ENCODE assay signal across 26 cellular contexts in genomic region chr2:70706026-70706795, GRCh38.
DNase-seq lines count a peak whose midpoint lies in the region; ATAC-seq, FAIRE-seq and TF ChIP-seq lines count a peak whose summit lies in the region.
"Had no signal": no experiment of that assay in that cellular context is flagged by ENCODE, and none has a peak within 500 bp of the region (broad histone marks: within the 10 kb centered on the region; RNA-seq: fewer than 3 reads in every experiment).

No MANE protein-coding gene starts in this region.

- no peak overlapping the region for H3K27ac Mint-ChIP-seq in activated CD8-positive, alpha-beta memory T cell treated with anti-CD3 and anti-CD28 coated beads, Interleukin-2, amount 10 ng/mL, durations not matched to agents 7 days and 5 days
- H3K27ac Mint-ChIP-seq in GM23338 = peak overlapping the region; percentile 70; the same call in 1 of the 2 replicates

- H3K27me3 ChIP-seq in GM23338 (ENCODE audit: insufficient read depth) (no peaks in the 10 kb centered on the region), H1 (replicated peaks in 1 of 4; ENCODE audit: control insufficient read depth in 3 of 4, extremely low read depth in 1 of 4, insufficient read depth in 3 of 4, low read length in 3 of 4) (no peaks in the 10 kb centered on the region)
- H3K27me3 ChIP-seq: BE2C, MG63 had no signal

- H3K9me3 ChIP-seq in H1 (ENCODE audit: insufficient read depth in 2 of 2, low read depth in 1 of 2, low read length in 1 of 2) = no peaks in the 10 kb centered on the region
- H3K9me3 ChIP-seq: BE2C, MG63, SJCRH30 had no signal

- peaks cover 2% of the 10 kb centered on the region for H3K4me1 Mint-ChIP-seq in activated CD8-positive, alpha-beta memory T cell treated with anti-CD3 and anti-CD28 coated beads, Interleukin-2, amount 10 ng/mL, durations not matched to agents 7 days and 5 days
- H3K4me1 Mint-ChIP-seq in GM23338 = peaks cover 45% of the 10 kb centered on the region

- no peak overlapping the region; the same call in 1 of the 2 replicates for H3K27ac ChIP-seq in GM23338 (ENCODE audit: low read depth)
- H3K27ac ChIP-seq in H1 (ENCODE audit: low read depth, low read length) = no peak overlapping the region
- H3K27ac ChIP-seq: SJCRH30 had no signal

- no peak overlapping the region for H2BK20ac ChIP-seq in H1 (ENCODE audit: low read length)

- H3K79me1 ChIP-seq in H1 (ENCODE audit: low read depth, low read length) = peaks cover 8% of the 10 kb centered on the region

- no peak overlapping the region for H2BK15ac ChIP-seq in H1 (ENCODE audit: low read length)

- H4K20me1 ChIP-seq in GM23338 (replicated peaks; ENCODE audit: insufficient read depth) (peaks cover 25% of the 10 kb centered on the region), H1 (replicated peaks in 1 of 2; ENCODE audit: control insufficient read depth in 1 of 2, insufficient read depth in 2 of 2, low read length in 2 of 2) (peaks cover 5 to 14% of the 10 kb centered on the region in 2 experiments)

- 0 out of 2 replicates have a peak, but pooled peaks cover 4% of the 10 kb centered on the region for H3K9me2 ChIP-seq in GM23338 (ENCODE audit: insufficient read depth)

- H3K4me1 ChIP-seq in GM23338 (ENCODE audit: insufficient read depth) = peaks cover 11% of the 10 kb centered on the region
- H3K4me1 ChIP-seq in H1 (replicated peaks in 1 of 4; ENCODE audit: control insufficient read depth in 3 of 4, insufficient read depth in 4 of 4, low read length in 3 of 4) = peaks cover 0 to 8% (median 1%) of the 10 kb centered on the region in 4 experiments; a peak in 5 of 7 replicates
- H3K4me1 ChIP-seq: BE2C, SJCRH30 had no signal

- no peak overlapping the region for H2AK5ac ChIP-seq in H1 (ENCODE audit: low read depth, low read length)

- H2BK5ac ChIP-seq in H1 (ENCODE audit: low read depth, low read length) = 0 out of 2 replicates have a peak overlapping the region, but pooled peaks have one; percentile 22

- H4K8ac ChIP-seq in H1 (ENCODE audit: extremely low read depth, insufficient read depth, low read length) = no peak overlapping the region

- no peak overlapping the region for H3K18ac ChIP-seq in H1 (ENCODE audit: extremely low read depth, low read length)

- H3K4me2 ChIP-seq in GM23338 (no peak overlapping the region), H1 (ENCODE audit: insufficient read depth in 1 of 2, low read depth in 2 of 2, low read length in 2 of 2) (no peak overlapping the region)

- H3K79me2 ChIP-seq in GM23338 (replicated peaks; ENCODE audit: insufficient read depth) (peaks cover 33% of the 10 kb centered on the region), H1 (ENCODE audit: control insufficient read depth in 1 of 2, insufficient read depth in 2 of 2, low read length in 2 of 2) (peaks cover 0 to 25% of the 10 kb centered on the region in 2 experiments; a peak in 2 of 4 replicates)

- H3K9ac ChIP-seq in H1 (replicated peaks in 1 of 4; ENCODE audit: extremely low read depth in 1 of 4, low read depth in 3 of 4, low read length in 3 of 4) = no peak overlapping the region

- TF ChIP-seq RAD21 in H1 (IDR thresholded peaks at IDR 0.05 in 1 of 2, conservative IDR thresholded peaks at IDR 0.05 in 1 of 2; ENCODE audit: low read depth in 2 of 2, low read length in 2 of 2) = peak; percentile 36 to 48; a peak in 2 of 4 replicates

- H3K56ac ChIP-seq in H1 (replicated peaks; ENCODE audit: insufficient read length, low read depth, low read length) = no peak overlapping the region

- H3K9me3 Mint-ChIP-seq in activated CD8-positive, alpha-beta memory T cell treated with anti-CD3 and anti-CD28 coated beads, Interleukin-2, amount 10 ng/mL, durations not matched to agents 7 days and 5 days (ENCODE audit: low read depth) = no peaks in the 10 kb centered on the region
- H3K9me3 Mint-ChIP-seq in GM23338 = no peaks in the 10 kb centered on the region

- H3K36me3 Mint-ChIP-seq in activated CD8-positive, alpha-beta memory T cell treated with anti-CD3 and anti-CD28 coated beads, Interleukin-2, amount 10 ng/mL, durations not matched to agents 7 days and 5 days = no peaks in the 10 kb centered on the region
- H3K36me3 Mint-ChIP-seq in GM23338 (ENCODE audit: low read depth) = peaks cover 62% of the 10 kb centered on the region

- H3F3A ChIP-seq in GM23338 (replicated peaks; ENCODE audit: low read depth) = no peaks in the 10 kb centered on the region

- TF ChIP-seq POLR2A in H1 (IDR thresholded peaks at IDR 0.05; ENCODE audit: control extremely low read depth in 1 of 2, low read depth in 2 of 2, low read length in 2 of 2) = no peak

- FAIRE-seq in H1 (lab: Jason Lieb, UNC) = no peak
- FAIRE-seq: GM12891 had no signal

- peaks cover 2% of the 10 kb centered on the region for H3K27me3 Mint-ChIP-seq in activated CD8-positive, alpha-beta memory T cell treated with anti-CD3 and anti-CD28 coated beads, Interleukin-2, amount 10 ng/mL, durations not matched to agents 7 days and 5 days
- peaks cover 7% of the 10 kb centered on the region for H3K27me3 Mint-ChIP-seq in GM23338 (ENCODE audit: insufficient read depth, low read depth, poor library complexity)

- no peak overlapping the region for H3K4ac ChIP-seq in H1 (replicated peaks; ENCODE audit: insufficient read length, low read depth, low read length)

- DNase-seq in activated CD8-positive, alpha-beta memory T cell treated with anti-CD3 and anti-CD28 coated beads, Interleukin-2, amount 10 ng/mL, durations not matched to agents 7 days and 5 days = peak; percentile 29
- no peak for DNase-seq in activated CD8-positive, alpha-beta memory T cell treated with anti-CD3 and anti-CD28 coated beads, Interleukin-2, amount 50 U/mL, for 4 hours
- DNase-seq in GM23338 (ENCODE audit: low spot score) (no peak), H1 (ENCODE audit: low read depth in 1 of 2, low spot score in 2 of 2) (no peak), mesenteric fat pad (ENCODE audit: low spot score) (peak; percentile 75), GM13977 (ENCODE audit: low spot score) (no peak)
- DNase-seq in central memory CD4-positive, alpha-beta T cell = no peak
- no peak for DNase-seq in activated CD4-positive, alpha-beta T cell treated with anti-CD3 and anti-CD28 coated beads for 1 hour
- DNase-seq: 8988T; ACHN; BE2C; Calu3; DMS79 treated with DMSO at 0.1 percent for 48 hours; GF-D8; HCEC 1CT; KBM-7; MG63; NCI-H2029; NCI-H446; NCI-H526; NCI-H82; NK-92 treated with Interleukin-12 subunit alpha and Interleukin-12 subunit beta, amount 100 ng/mL, for 24 hours; PC-3; SJCRH30 had no signal

- no peak overlapping the region for H2BK120ac ChIP-seq in H1 (replicated peaks; ENCODE audit: low read depth, low read length)

- H3K23me2 ChIP-seq in H1 (ENCODE audit: low read depth, low read length) = no peaks in the 10 kb centered on the region

- no peak overlapping the region for H3K4me3 ChIP-seq in GM23338
- H3K4me3 ChIP-seq in H1 (ENCODE audit: extremely low read depth in 1 of 4, insufficient read depth in 2 of 4, low read depth in 3 of 4, low read length in 4 of 4) = no peak overlapping the region
- H3K4me3 ChIP-seq: MG63, SJCRH30 had no signal

- ATAC-seq in activated CD8-positive, alpha-beta memory T cell treated with anti-CD3 and anti-CD28 coated beads, Interleukin-2, amount 10 ng/mL, durations not matched to agents 7 days and 5 days = no peak
- peak; percentile 46 for ATAC-seq in GM23338
- ATAC-seq: PC-3, Right ventricle myocardium inferior had no signal

- H2AFZ ChIP-seq in GM23338 (no peak overlapping the region), H1 (ENCODE audit: low read length) (no peak overlapping the region)

- TF ChIP-seq EP300 in H1 (IDR thresholded peaks at IDR 0.05; ENCODE audit: borderline replicate concordance in 1 of 2, low read depth in 2 of 2, low read length in 2 of 2) = no peak

- POLR2A ChIA-PET in H1 (lab: Charles Lee; ENCODE audit: partially characterized antibody) = interaction anchor here (1.4 kb wide), 2 partner anchors 9 to 13 kb away, joined by 4 to 6 read pairs; no protein-coding TSS in a partner anchor

- H3K14ac ChIP-seq in H1 (ENCODE audit: insufficient read length) = no peak overlapping the region

- H2BK12ac ChIP-seq in H1 (ENCODE audit: low read depth, low read length) = no peak overlapping the region

- H4K5ac ChIP-seq in H1 (ENCODE audit: insufficient read length, low read depth, low read length) = no peak overlapping the region

- H3K4me3 Mint-ChIP-seq in activated CD8-positive, alpha-beta memory T cell treated with anti-CD3 and anti-CD28 coated beads, Interleukin-2, amount 10 ng/mL, durations not matched to agents 7 days and 5 days = no peak overlapping the region
- no peak overlapping the region for H3K4me3 Mint-ChIP-seq in GM23338

- H3K36me3 ChIP-seq in GM23338 (ENCODE audit: insufficient read depth) = peaks cover 10% of the 10 kb centered on the region; the same call in 1 of the 2 replicates
- H3K36me3 ChIP-seq in H1 (ENCODE audit: control insufficient read depth in 2 of 4, insufficient read depth in 4 of 4, low read length in 3 of 4) = peaks cover 0 to 6% (median 4%) of the 10 kb centered on the region in 4 experiments; a peak in 4 of 8 replicates
- H3K36me3 ChIP-seq: BE2C, MG63, SJCRH30 had no signal

- in situ Hi-C loops in GM13977 (cut with MboI; ENCODE audit: low pct_unique_long_range_greater_than_20kb, low sequenced_read_pairs, unreplicated experiment) = loop anchor here (25.0 kb wide), 1 partner anchor 94 kb away; no protein-coding TSS in a partner anchor

- TF ChIP-seq CTCF in GM23338 (conservative IDR thresholded peaks at IDR 0.05; ENCODE audit: low read depth in 2 of 2) (peak; percentile 30 to 43; a peak in 3 of 4 replicates), H1 (IDR thresholded peaks at IDR 0.05; ENCODE audit: control extremely low read depth in 1 of 3, insufficient read depth in 1 of 3, low read depth in 1 of 3, low read length in 3 of 3) (peak; percentile 13 to 25 (median 24); a peak in 2 of 4 replicates), GM13977 (IDR thresholded peaks at IDR 0.05; ENCODE audit: extremely low read depth, insufficient read depth, missing control alignments) (no peak)

- no peak overlapping the region for H3K23ac ChIP-seq in H1 (ENCODE audit: insufficient read length)

- CTCF ChIA-PET in activated CD8-positive, alpha-beta memory T cell treated with anti-CD3 and anti-CD28 coated beads, Interleukin-2, amount 10 ng/mL, durations not matched to agents 7 days and 5 days (lab: Charles Lee) = interaction anchor here (0.6 kb wide), 1 partner anchor 51 kb away, joined by 3 read pairs; no protein-coding TSS in a partner anchor
- CTCF ChIA-PET in H1 (lab: Charles Lee; ENCODE audit: partially characterized antibody) = interaction anchor here (1.0 to 2.7 kb wide), 10 partner anchors 10 to 95 kb away, joined by 3 to 15 read pairs (median 6); partner anchors contain the start of gene ADD2

- 91% methylated on average over 36 of the region's 36 CpGs; no CpG with 5 or more reads in 1 of the 2 experiments for WGBS in H1 (ENCODE audit: extremely low coverage in 1 of 2, insufficient coverage in 1 of 2, insufficient read length in 1 of 2, insufficient replicate concordance in 2 of 2, low coverage in 1 of 2, low lambda C conversion rate in 2 of 2, missing lambda C conversion rate in 1 of 2), 2 experiments

- no peak overlapping the region for H4K91ac ChIP-seq in H1 (replicated peaks; ENCODE audit: insufficient read length, low read length)

Comparison
In these comparisons a context has a peak if more than half of its experiments do, and no peak if none do; other contexts are left out.
1. DNase-seq: peak in activated CD8-positive, alpha-beta memory T cell treated with anti-CD3 and anti-CD28 coated beads, Interleukin-2, amount 10 ng/mL, durations not matched to agents 7 days and 5 days (single experiment) and mesenteric fat pad (single experiment); none in activated CD8-positive, alpha-beta memory T cell treated with anti-CD3 and anti-CD28 coated beads, Interleukin-2, amount 50 U/mL, for 4 hours (single experiment), GM23338 (single experiment), H1 (0 of 2), central memory CD4-positive, alpha-beta T cell (single experiment), activated CD4-positive, alpha-beta T cell treated with anti-CD3 and anti-CD28 coated beads for 1 hour (single experiment) and GM13977 (single experiment).